15 cellular contexts compared by ENCODE assay signal in genomic region chr10:34024708-34025425, GRCh38.
DNase-seq lines count a peak whose midpoint lies in the region; ATAC-seq, FAIRE-seq and TF ChIP-seq lines count a peak whose summit lies in the region.
"Had no signal": no experiment of that assay in that cellular context is flagged by ENCODE, and none has a peak within 500 bp of the region (broad histone marks: within the 10 kb centered on the region; RNA-seq: fewer than 3 reads in every experiment).

No MANE protein-coding gene starts in this region.

- DNase-seq in Calu3: peak; percentile 10
- DNase-seq in HFFc6: no peak
- DNase-seq in K562 (ENCODE audit: extremely low read depth in 1 of 4, low spot score in 3 of 4): peak in 3 of 4 experiments; percentile 20 to 27 (median 24)
- DNase-seq in lower leg skin (ENCODE audit: low spot score in 2 of 2): peak; percentile 25 to 88
- DNase-seq in AG20443 (ENCODE audit: low spot score): no peak
- no peak for DNase-seq in T-helper 1 cell
- DNase-seq in mesenchymal stem cell: no peak
- DNase-seq: CD8-positive, alpha-beta T cell; MM.1S; NCI-H510A treated with DMSO at 0.1 percent for 48 hours; stomach had no signal

- H3K36me3 ChIP-seq in K562 (ENCODE audit: control insufficient read depth, insufficient read depth, low read length) (no peaks in the 10 kb centered on the region), mesenchymal stem cell (ENCODE audit: control insufficient read depth in 1 of 2, insufficient read depth in 2 of 2, low read depth in 1 of 2, low read length in 2 of 2) (no peaks in the 10 kb centered on the region)
- H3K36me3 ChIP-seq: neutrophil, stomach had no signal

- CTCF ChIA-PET in Calu3 (lab: Charles Lee) (interaction anchor here (0.7 kb wide), 1 partner anchor 538 kb away, joined by 3 read pairs; no protein-coding TSS in a partner anchor), K562 (lab: Yijun Ruan, JAX; ENCODE audit: low intra/inter-chr PET ratio) (no interaction called here)

- H3K4me1 Mint-ChIP-seq in Calu3 (ENCODE audit: low read depth, unreplicated experiment) (no peaks in the 10 kb centered on the region), HFFc6 (ENCODE audit: low read depth) (no peaks in the 10 kb centered on the region)

- no peaks in the 10 kb centered on the region for H4K20me1 ChIP-seq in K562 (replicated peaks; ENCODE audit: control insufficient read depth, insufficient read depth, low read length)

- ATAC-seq in K562: no peak
- no peak for ATAC-seq in GM21576 (IDR thresholded peaks at IDR 0.05; ENCODE audit: unreplicated experiment)
- ATAC-seq: CD8-positive, alpha-beta T cell had no signal

- H2AFZ ChIP-seq in K562 (ENCODE audit: low read depth, low read length): no peak overlapping the region
- H2AFZ ChIP-seq in mesenchymal stem cell (ENCODE audit: low read depth, low read length): no peak overlapping the region

- no peak overlapping the region for H3K4me2 ChIP-seq in K562 (ENCODE audit: insufficient read depth, low read length)
- no peak overlapping the region for H3K4me2 ChIP-seq in mesenchymal stem cell (ENCODE audit: low read length, poor library complexity, severe bottlenecking)

- no peaks in the 10 kb centered on the region for H3K9me1 ChIP-seq in K562 (ENCODE audit: control insufficient read depth, insufficient read depth, low read length)

- H4K91ac ChIP-seq in mesenchymal stem cell (ENCODE audit: low read length): no peak overlapping the region

- no peaks in the 10 kb centered on the region for H3K9me3 Mint-ChIP-seq in Calu3 (ENCODE audit: low read depth, unreplicated experiment)
- H3K9me3 Mint-ChIP-seq in HFFc6: peaks cover 6% of the 10 kb centered on the region; the same call in 1 of the 2 replicates
- H3K9me3 Mint-ChIP-seq: CD8-positive, alpha-beta T cell had no signal

- H3K4me1 ChIP-seq in K562 (replicated peaks in 1 of 2; ENCODE audit: control insufficient read depth in 2 of 2, insufficient read depth in 2 of 2, low read length in 2 of 2) (no peaks in the 10 kb centered on the region), mesenchymal stem cell (ENCODE audit: control insufficient read depth, insufficient read depth, low read depth, low read length) (peaks cover 6% of the 10 kb centered on the region)

- H4K8ac ChIP-seq in mesenchymal stem cell (ENCODE audit: low read length): no peak overlapping the region

- H2BK5ac ChIP-seq in mesenchymal stem cell (ENCODE audit: low read depth, low read length, poor library complexity, severe bottlenecking): no peak overlapping the region

- no peaks in the 10 kb centered on the region for H3K79me1 ChIP-seq in mesenchymal stem cell (replicated peaks; ENCODE audit: low read length, poor library complexity, severe bottlenecking)

- H3K14ac ChIP-seq in mesenchymal stem cell (ENCODE audit: low read length in 2 of 2): no peak overlapping the region

- no peak overlapping the region for H3K23ac ChIP-seq in mesenchymal stem cell (ENCODE audit: low read length in 2 of 2)

- TF ChIP-seq RAD21 in K562 (CRISPR knock-in tag; conservative IDR thresholded peaks at IDR 0.05 in 1 of 2, IDR thresholded peaks at IDR 0.05 in 1 of 2): no peak

- H3K9me3 ChIP-seq in K562 (replicated peaks; ENCODE audit: control insufficient read depth, insufficient read depth, low read depth, low read length) (no peaks in the 10 kb centered on the region), mesenchymal stem cell (ENCODE audit: control insufficient read depth, low read length) (peaks cover 10% of the 10 kb centered on the region)
- H3K9me3 ChIP-seq: neutrophil had no signal

- H2BK120ac ChIP-seq in mesenchymal stem cell (ENCODE audit: low read depth, low read length): no peak overlapping the region

- WGBS in K562 (ENCODE audit: insufficient coverage, low coverage, missing lambda C conversion rate): 4% methylated on average over 9 of the region's 9 CpGs
- 60 to 61% methylated on average over 9 of the region's 9 CpGs for WGBS in lower leg skin, 2 donors
- WGBS in mesenchymal stem cell: 79% methylated on average over 8 of the region's 9 CpGs

- intact Hi-C loops in Calu3 (cut with micrococcal nuclease; ENCODE audit: unreplicated experiment): no loop called here
- intact Hi-C loops in K562 (cut with micrococcal nuclease): no loop called here
- intact Hi-C loops in lower leg skin (cut with DNase I; ENCODE audit: low total_unique reads): no loop called here

- H3K36me3 Mint-ChIP-seq in Calu3 (ENCODE audit: insufficient read depth, unreplicated experiment) (no peaks in the 10 kb centered on the region), HFFc6 (ENCODE audit: low read depth) (peaks cover 8% of the 10 kb centered on the region)
- H3K36me3 Mint-ChIP-seq: CD8-positive, alpha-beta T cell had no signal

- no TSS peak for BruUV-seq in Calu3 (replicated peaks; lab: Mats Ljungman, UMichigan)
- BruUV-seq in K562 (replicated peaks; lab: Mats Ljungman, UMichigan): no TSS peak

- H3K18ac ChIP-seq in mesenchymal stem cell (ENCODE audit: low read depth in 1 of 2, low read length in 2 of 2): no peak overlapping the region

- H3K27ac Mint-ChIP-seq in Calu3 (ENCODE audit: unreplicated experiment): no peak overlapping the region
- H3K27ac Mint-ChIP-seq in HFFc6: no peak overlapping the region
- H3K27ac Mint-ChIP-seq: CD8-positive, alpha-beta T cell had no signal

- H3K9ac ChIP-seq in K562 (ENCODE audit: insufficient read depth in 1 of 2, low read depth in 2 of 2, low read length in 2 of 2) (no peak overlapping the region), mesenchymal stem cell (ENCODE audit: low read length) (no peak overlapping the region)

- no peak overlapping the region for H3K4me3 ChIP-seq in K562
- no peak overlapping the region for H3K4me3 ChIP-seq in lower leg skin (ENCODE audit: low read depth, poor library complexity, severe bottlenecking)
- H3K4me3 ChIP-seq in mesenchymal stem cell (ENCODE audit: insufficient read depth in 1 of 2, low read depth in 1 of 2, low read length in 2 of 2): peak overlapping the region in 1 of 2 experiments; percentile 12
- H3K4me3 ChIP-seq: stomach had no signal

- no peak for TF ChIP-seq EP300 in K562 (IDR thresholded peaks at IDR 0.05; ENCODE audit: low read length)

- POLR2A ChIA-PET in K562 (lab: Yijun Ruan, JAX): no interaction called here

- H3K4me3 Mint-ChIP-seq in Calu3 (ENCODE audit: low read depth, unreplicated experiment): no peak overlapping the region
- H3K4me3 Mint-ChIP-seq in HFFc6: no peak overlapping the region
- H3K4me3 Mint-ChIP-seq: CD8-positive, alpha-beta T cell had no signal

- no peaks in the 10 kb centered on the region for H3K79me2 ChIP-seq in K562 (ENCODE audit: control insufficient read depth, insufficient read depth, low read length)

- H2BK15ac ChIP-seq in mesenchymal stem cell (ENCODE audit: low read depth, poor library complexity, severe bottlenecking): no peak overlapping the region

- no peak for FAIRE-seq in K562 (lab: Jason Lieb, UNC)
- FAIRE-seq: endothelial cell of umbilical vein, keratinocyte had no signal

- in situ Hi-C loops in K562 (cut with MboI): no loop called here

- TF ChIP-seq CTCF in Calu3 (IDR thresholded peaks at IDR 0.05; ENCODE audit: unreplicated experiment) (no peak), HFFc6 (IDR thresholded peaks at IDR 0.05) (peak; percentile 26; the same call in 1 of the 2 replicates), K562 (IDR thresholded peaks at IDR 0.05 in 2 of 3, conservative IDR thresholded peaks at IDR 0.05 in 1 of 3; ENCODE audit: insufficient read depth in 2 of 3, low read depth in 1 of 3, low read length in 3 of 3) (no peak), lower leg skin (IDR thresholded peaks at IDR 0.05) (no peak)

- H3K4ac ChIP-seq in mesenchymal stem cell (ENCODE audit: low read depth in 1 of 2, low read length in 2 of 2): no peak overlapping the region

- no peak overlapping the region for H2AK5ac ChIP-seq in mesenchymal stem cell (ENCODE audit: low read length, severe bottlenecking)

- no peak overlapping the region for H3K27ac ChIP-seq in K562 (ENCODE audit: extremely low read depth, low read depth, low read length)
- H3K27ac ChIP-seq in mesenchymal stem cell (ENCODE audit: low read length, poor library complexity, severe bottlenecking): no peak overlapping the region
- H3K27ac ChIP-seq: neutrophil, stomach had no signal

- no peak overlapping the region for H2BK12ac ChIP-seq in mesenchymal stem cell (ENCODE audit: low read length in 2 of 2)

- H3K27me3 Mint-ChIP-seq in Calu3 (ENCODE audit: unreplicated experiment): no peaks in the 10 kb centered on the region
- peaks cover 5% of the 10 kb centered on the region for H3K27me3 Mint-ChIP-seq in HFFc6 (ENCODE audit: insufficient read depth)

- H3K27me3 ChIP-seq in K562 (ENCODE audit: control insufficient read depth in 2 of 2, insufficient read depth in 2 of 2, low read length in 2 of 2): no peaks in the 10 kb centered on the region
- H3K27me3 ChIP-seq in mesenchymal stem cell (ENCODE audit: control insufficient read depth in 1 of 2, insufficient read depth in 1 of 2, low read length in 2 of 2): no peaks in the 10 kb centered on the region
- H3K27me3 ChIP-seq: neutrophil, stomach had no signal

- no peak for TF ChIP-seq POLR2A in K562 (conservative IDR thresholded peaks at IDR 0.05)
- TF ChIP-seq POLR2A in lower leg skin (IDR thresholded peaks at IDR 0.05): no peak

TF ChIP-seq in K562, 482 proteins besides CTCF, POLR2A, EP300 and RAD21 (continues in another document):
- no peak for TF ChIP-seq ZSCAN29 (IDR thresholded peaks at IDR 0.05)
- peak; percentile 81 for TF ChIP-seq PKNOX1 (IDR thresholded peaks at IDR 0.05)
- peak; percentile 73 for TF ChIP-seq USF1 (CRISPR knock-in tag; IDR thresholded peaks at IDR 0.05)

Comparison
In these comparisons a context has a peak if more than half of its experiments do, and no peak if none do; other contexts are left out.
1. DNase-seq: peak in Calu3 (single experiment), K562 (3 of 4) and lower leg skin (2 of 2); none in HFFc6 (single experiment), AG20443 (single experiment), T-helper 1 cell (0 of 5) and mesenchymal stem cell (single experiment).